In genomic region chr17:46812624-46813318, GRCh38 we compare ENCODE assay signal across 24 cellular contexts. TPM values are rescaled to one million over a fixed set of nuclear protein-coding genes. Genes with fewer than 3 reads are reported as not detected.
DNase-seq lines count a peak whose midpoint lies in the region; ATAC-seq, FAIRE-seq and TF ChIP-seq lines count a peak whose summit lies in the region.
"Had no signal": no experiment of that assay in that cellular context is flagged by ENCODE, and none has a peak within 500 bp of the region (broad histone marks: within the 10 kb centered on the region; RNA-seq: fewer than 3 reads in every experiment).

No MANE protein-coding gene starts in this region.

- H3K27ac ChIP-seq in K562 (ENCODE audit: extremely low read depth, low read depth, low read length), result no peak overlapping the region
- H3K27ac ChIP-seq: BLaER1 treated with 17β-estradiol and CSF1 and Interleukin-3, amounts not matched to agents 10 nM and 100 nM; HL-60 had no signal

- H3K4me3 ChIP-seq in K562, result no peak overlapping the region
- H3K4me3 ChIP-seq: BLaER1 treated with 17β-estradiol and CSF1 and Interleukin-3, amounts not matched to agents 10 nM and 100 nM; GM23338 had no signal

- TF ChIP-seq EP300 in K562 (IDR thresholded peaks at IDR 0.05; ENCODE audit: low read length), result no peak

- H3K4me1 Mint-ChIP-seq in mesothelial cell of epicardium, result peaks cover 97% of the 10 kb centered on the region
- peaks cover 64% of the 10 kb centered on the region for H3K4me1 Mint-ChIP-seq in type B pancreatic cell (ENCODE audit: unreplicated experiment)

- intact Hi-C loops in K562 (cut with micrococcal nuclease), result no loop called here

- H3K27me3 ChIP-seq in K562 (ENCODE audit: control insufficient read depth in 2 of 2, insufficient read depth in 2 of 2, low read length in 2 of 2), result no peaks in the 10 kb centered on the region

- TF ChIP-seq CTCF in K562 (IDR thresholded peaks at IDR 0.05 in 2 of 3, conservative IDR thresholded peaks at IDR 0.05 in 1 of 3; ENCODE audit: insufficient read depth in 2 of 3, low read depth in 1 of 3, low read length in 3 of 3) (no peak), mesothelial cell of epicardium (IDR thresholded peaks at IDR 0.05; ENCODE audit: unreplicated experiment) (no peak), type B pancreatic cell (conservative IDR thresholded peaks at IDR 0.05) (no peak)

- H3K9me3 ChIP-seq in K562 (replicated peaks; ENCODE audit: control insufficient read depth, insufficient read depth, low read depth, low read length), result no peaks in the 10 kb centered on the region
- H3K9me3 ChIP-seq: BLaER1 treated with 17β-estradiol and CSF1 and Interleukin-3, amounts not matched to agents 10 nM and 100 nM had no signal

- no peaks in the 10 kb centered on the region for H4K20me1 ChIP-seq in K562 (replicated peaks; ENCODE audit: control insufficient read depth, insufficient read depth, low read length)

- CTCF ChIA-PET in K562 (lab: Yijun Ruan, JAX; ENCODE audit: low intra/inter-chr PET ratio), result no interaction called here

- no TSS peak for BruUV-seq in K562 (replicated peaks; lab: Mats Ljungman, UMichigan)

- WGBS in K562 (ENCODE audit: insufficient coverage, low coverage, missing lambda C conversion rate), result 32% methylated on average over 6 of the region's 6 CpGs

- H3K4me3 Mint-ChIP-seq in mesothelial cell of epicardium (peak overlapping the region; percentile 40), type B pancreatic cell (peak overlapping the region; percentile 57)
- H3K4me3 Mint-ChIP-seq: CD8-positive, alpha-beta memory T cell; GM23338 had no signal

- no peak for DNase-seq in HTR-8/SVneo (ENCODE audit: insufficient read length, low spot score)
- no peak for DNase-seq in K562 (ENCODE audit: extremely low read depth in 1 of 4, low spot score in 3 of 4)
- no peak for DNase-seq in mesothelial cell of epicardium (ENCODE audit: low spot score in 2 of 2, unreplicated experiment in 2 of 2)
- DNase-seq in type B pancreatic cell (ENCODE audit: extremely low spot score, unreplicated experiment), result no peak
- no peak for DNase-seq in urothelium cell line (ENCODE audit: low spot score)
- DNase-seq in AG08396 (ENCODE audit: low spot score), result no peak
- DNase-seq: ACHN; Calu3; CD8-positive, alpha-beta memory T cell; DMS153; NCI-H1105; NCI-H146; NCI-H2029; NCI-H510A treated with DMSO at 0.1 percent for 48 hours; NCI-H748 treated with DMSO at 0.1 percent for 48 hours; NK-92 treated with Interleukin-12 subunit alpha and Interleukin-12 subunit beta, amount 100 ng/mL, for 24 hours; SIG-M5 had no signal

- peak overlapping the region; percentile 96 for H3K27ac Mint-ChIP-seq in mesothelial cell of epicardium
- H3K27ac Mint-ChIP-seq in type B pancreatic cell, result peak overlapping the region; percentile 62
- H3K27ac Mint-ChIP-seq: CD8-positive, alpha-beta memory T cell; GM23338 had no signal

- no peak overlapping the region for H3K4me2 ChIP-seq in K562 (ENCODE audit: insufficient read depth, low read length)
- H3K4me2 ChIP-seq: BLaER1 treated with 17β-estradiol and CSF1 and Interleukin-3, amounts not matched to agents 10 nM and 100 nM; GM23338 had no signal

- ATAC-seq in K562, result no peak
- ATAC-seq in GM18520 (IDR thresholded peaks at IDR 0.05; ENCODE audit: unreplicated experiment), result no peak

- FAIRE-seq in HTR-8/SVneo (lab: Jason Lieb, UNC), result peak; percentile 4
- no peak for FAIRE-seq in K562 (lab: Jason Lieb, UNC)
- FAIRE-seq in urothelium cell line (lab: Jason Lieb, UNC), result no peak
- FAIRE-seq: GM12891 had no signal

- no peaks in the 10 kb centered on the region for H3K9me3 Mint-ChIP-seq in mesothelial cell of epicardium
- H3K9me3 Mint-ChIP-seq in type B pancreatic cell, result no peaks in the 10 kb centered on the region
- H3K9me3 Mint-ChIP-seq: CD8-positive, alpha-beta memory T cell; GM23338 had no signal

- no peaks in the 10 kb centered on the region for H3K36me3 Mint-ChIP-seq in mesothelial cell of epicardium
- peaks cover 4% of the 10 kb centered on the region for H3K36me3 Mint-ChIP-seq in type B pancreatic cell

- TF ChIP-seq RAD21 in K562 (CRISPR knock-in tag; conservative IDR thresholded peaks at IDR 0.05 in 1 of 2, IDR thresholded peaks at IDR 0.05 in 1 of 2), result no peak

- H3K9ac ChIP-seq in K562 (ENCODE audit: insufficient read depth in 1 of 2, low read depth in 2 of 2, low read length in 2 of 2), result peak overlapping the region in 1 of 2 experiments; percentile 10; a peak in 1 of 4 replicates
- H3K9ac ChIP-seq: BLaER1 treated with 17β-estradiol and CSF1 and Interleukin-3, amounts not matched to agents 10 nM and 100 nM had no signal

- POLR2A ChIA-PET in K562 (lab: Yijun Ruan, JAX), result interaction anchor here (0.5 to 1.3 kb wide), 4 partner anchors 11 to 1020 kb away, joined by 3 to 4 read pairs (median 4); no protein-coding TSS in a partner anchor

- H3K36me3 ChIP-seq in K562 (ENCODE audit: control insufficient read depth, insufficient read depth, low read length), result no peaks in the 10 kb centered on the region
- H3K36me3 ChIP-seq: BLaER1 treated with 17β-estradiol and CSF1 and Interleukin-3, amounts not matched to agents 10 nM and 100 nM had no signal

- TF ChIP-seq POLR2A in K562 (conservative IDR thresholded peaks at IDR 0.05), result no peak

- H3K27me3 Mint-ChIP-seq in mesothelial cell of epicardium (ENCODE audit: low read depth) (peaks cover 18% of the 10 kb centered on the region), type B pancreatic cell (peaks cover 28% of the 10 kb centered on the region)

- no peaks in the 10 kb centered on the region for H3K79me2 ChIP-seq in K562 (ENCODE audit: control insufficient read depth, insufficient read depth, low read length)

- no peak overlapping the region for H2AFZ ChIP-seq in K562 (ENCODE audit: low read depth, low read length)
- H2AFZ ChIP-seq: GM23338 had no signal

- in situ Hi-C loops in K562 (cut with MboI), result loop anchor here (25.0 kb wide), 1 partner anchor 1225 kb away; no protein-coding TSS in a partner anchor

- H3K9me1 ChIP-seq in K562 (ENCODE audit: control insufficient read depth, insufficient read depth, low read length), result no peaks in the 10 kb centered on the region

- H3K4me1 ChIP-seq in K562 (replicated peaks in 1 of 2; ENCODE audit: control insufficient read depth in 2 of 2, insufficient read depth in 2 of 2, low read length in 2 of 2), result peaks cover 36 to 54% of the 10 kb centered on the region in 2 experiments
- H3K4me1 ChIP-seq: BLaER1 treated with 17β-estradiol and CSF1 and Interleukin-3, amounts not matched to agents 10 nM and 100 nM had no signal

TF ChIP-seq in K562, 482 proteins besides CTCF, POLR2A, EP300 and RAD21 (continues in another document):
- TF ChIP-seq ILF3 (IDR thresholded peaks at IDR 0.05; ENCODE audit: borderline replicate concordance), result no peak
- TF ChIP-seq DIDO1 (tag; IDR thresholded peaks at IDR 0.05; ENCODE audit: low read depth), result no peak

RNA-seq across cellular contexts. Expression of gene WNT3, which starts 5.7 kb away (rescaled TPM):
- 8.1 and 10.9 TPM in 2 replicates for total RNA-seq in K562 (2011; cell fraction: chromatin; rRNA removed; ENCODE audit: low replicate concordance)
- total RNA-seq in K562 (2011; cell fraction: nucleolus; rRNA removed), result 6.1 and 6.8 TPM in 2 replicates
- 7.8 and 8.3 TPM in 2 replicates for total RNA-seq in K562 (2011; cell fraction: nucleoplasm; rRNA removed)
- 1.5 and 2.9 TPM in 2 replicates for total RNA-seq in K562 (2014; rRNA removed)
- total RNA-seq in K562 (2014; rRNA removed; fragmentation: Illumina TruSeq; extraction: Trizol), result 2.2 and 2.4 TPM in 2 replicates
- 2.6 and 2.8 TPM in 2 replicates for total RNA-seq in K562 (2015; rRNA removed; fragmentation: Illumina TruSeq; extraction: Trizol)
- total RNA-seq in K562 (2021), result 2.7 and 3.5 TPM in 2 replicates
- polyA plus RNA-seq in K562 (2011; rRNA removed), result 5.9 and 6.1 TPM in 2 replicates
- polyA plus RNA-seq in K562 (2011; cell fraction: cytosol; rRNA removed), result 3.4 and 3.9 TPM in 2 replicates
- polyA plus RNA-seq in K562 (2011; cell fraction: nucleus; rRNA removed), result 18.0 and 19.7 TPM in 2 replicates
- polyA plus RNA-seq in K562 (2012), result 2.5 and 2.8 TPM in 2 replicates
- polyA plus RNA-seq in K562 (2014; fragmentation: Illumina TruSeq; extraction: Trizol), result 3.2 and 3.6 TPM in 2 replicates
- polyA plus RNA-seq in K562 (2014; fragmentation: Nextera tagmentation; extraction: Ambion mirVana), result 1 to 10 TPM; 2.1 to 3.5 TPM
- polyA plus RNA-seq in K562 (2014; rRNA removed), result 2.5 and 3.3 TPM in 2 replicates
- 2.9 and 3.6 TPM in 2 replicates for polyA minus RNA-seq in K562 (2011; rRNA and poly(A)+ RNA removed)
- 2.0 and 2.4 TPM in 2 replicates for polyA minus RNA-seq in K562 (2011; cell fraction: cytosol; rRNA and poly(A)+ RNA removed)
- 2.6 and 2.7 TPM in 2 replicates for polyA minus RNA-seq in K562 (2011; cell fraction: nucleus; rRNA and poly(A)+ RNA removed)
- 64.2 to 66.4 TPM (median 65.7 TPM) in 3 replicates for total RNA-seq in mesothelial cell of epicardium
- 14.1 and 47.7 TPM in 2 replicates for total RNA-seq in type B pancreatic cell (ENCODE audit: low replicate concordance)
- total RNA-seq: CD8-positive, alpha-beta memory T cell; G401 had no signal
- polyA plus RNA-seq: CD8-positive, alpha-beta memory T cell had no signal

RNA-seq across cellular contexts. Expression of gene WNT9B, which starts 38.6 kb away (rescaled TPM):
- total RNA-seq in K562 (2011; cell fraction: chromatin; rRNA removed; ENCODE audit: low replicate concordance), result not detected in 2 replicates
- not detected in 2 replicates for total RNA-seq in K562 (2011; cell fraction: nucleolus; rRNA removed)
- total RNA-seq in K562 (2011; cell fraction: nucleoplasm; rRNA removed), result not detected in 2 replicates
- total RNA-seq in K562 (2014; rRNA removed), result not detected in 2 replicates
- total RNA-seq in K562 (2014; rRNA removed; fragmentation: Illumina TruSeq; extraction: Trizol), result not detected in 2 replicates
- total RNA-seq in K562 (2015; rRNA removed; fragmentation: Illumina TruSeq; extraction: Trizol), result not detected in 2 replicates
- not detected in 2 replicates for total RNA-seq in K562 (2021)
- polyA plus RNA-seq in K562 (2011; rRNA removed), result not detected in 2 replicates
- not detected in 2 replicates for polyA plus RNA-seq in K562 (2011; cell fraction: cytosol; rRNA removed)
- not detected in 2 replicates for polyA plus RNA-seq in K562 (2011; cell fraction: nucleus; rRNA removed)
- not detected in 2 replicates for polyA plus RNA-seq in K562 (2012)
- not detected in 2 replicates for polyA plus RNA-seq in K562 (2014; fragmentation: Illumina TruSeq; extraction: Trizol)
- not detected for polyA plus RNA-seq in K562 (2014; fragmentation: Nextera tagmentation; extraction: Ambion mirVana)
- not detected in 2 replicates for polyA plus RNA-seq in K562 (2014; rRNA removed)
- not detected in 2 replicates for polyA minus RNA-seq in K562 (2011; rRNA and poly(A)+ RNA removed)
- polyA minus RNA-seq in K562 (2011; cell fraction: cytosol; rRNA and poly(A)+ RNA removed), result not detected in 2 replicates
- polyA minus RNA-seq in K562 (2011; cell fraction: nucleus; rRNA and poly(A)+ RNA removed), result not detected in 2 replicates
- total RNA-seq in mesothelial cell of epicardium, result 1.2 to 2.0 TPM (median 1.6 TPM) in 3 replicates
- total RNA-seq in type B pancreatic cell (ENCODE audit: low replicate concordance), result 0.89 and 1.2 TPM in 2 replicates
- total RNA-seq: Calu3; CD8-positive, alpha-beta memory T cell; G401; IMR-90 had no signal
- polyA plus RNA-seq: CD8-positive, alpha-beta memory T cell; GM23338; IMR-90 had no signal
